ENCODE assay signal across 8 cellular contexts in genomic region chr20:50153500-50154377, GRCh38. TPM values are rescaled to one million over a fixed set of nuclear protein-coding genes. Genes with fewer than 3 reads are reported as not detected.
A peak's percentile ranks its signal among the peaks of the same experiment; 100 is the strongest.
DNase-seq lines count a peak whose midpoint lies in the region; ATAC-seq and TF ChIP-seq lines count a peak whose summit lies in the region.

Gene PEDS1 (minus strand): TSS chr20:50153723. CDS start chr20:50153637, 86 bp downstream.

- H3K27ac ChIP-seq in HUES48 (ENCODE audit: low read depth, low read length), result peak within 1 kb of the TSS; percentile 79

- H3K27me3 ChIP-seq in Caco-2 (replicated peaks; ENCODE audit: control insufficient read depth, insufficient read depth, low read length) (no peaks in the 10 kb centered on the region), HUES48 (ENCODE audit: control insufficient read depth, insufficient read depth, low read length) (0 out of 2 replicates have a peak, but pooled peaks cover 3% of the 10 kb centered on the region)

- CTCF ChIA-PET in Caco-2 (lab: Charles Lee), result interaction anchor here (0.7 to 5.7 kb wide), 18 partner anchors 14 to 641 kb away, joined by 3 to 106 read pairs (median 6); partner anchors contain the start of genes BCAS4 and UBE2V1

- H3K27ac Mint-ChIP-seq in Caco-2 (ENCODE audit: unreplicated experiment), result peak within 1 kb of the TSS; percentile 91

- no peaks in the 10 kb centered on the region for H3K27me3 Mint-ChIP-seq in Caco-2 (ENCODE audit: insufficient read depth, unreplicated experiment)

- intact Hi-C loops in Caco-2 (cut with micrococcal nuclease; ENCODE audit: unreplicated experiment), result loop anchor here (1.0 to 5.0 kb wide), 3 partner anchors 13 to 176 kb away; no protein-coding TSS in a partner anchor

- POLR2A ChIA-PET in Caco-2 (lab: Charles Lee), result interaction anchor here (0.6 to 3.9 kb wide), 26 partner anchors 9 to 238 kb away, joined by 3 to 142 read pairs (median 5); partner anchors contain the start of gene UBE2V1

- peaks cover 53% of the 10 kb centered on the region for H3K36me3 Mint-ChIP-seq in Caco-2 (ENCODE audit: insufficient read depth, unreplicated experiment)

- H3K4me1 ChIP-seq in Caco-2 (peaks cover 32% of the 10 kb centered on the region), HUES48 (ENCODE audit: control insufficient read depth, insufficient read depth, low read length) (peaks cover 24% of the 10 kb centered on the region)

- H3K9ac ChIP-seq in HUES48 (ENCODE audit: low read depth, low read length), result peak within 1 kb of the TSS; percentile 78

- H3K9me3 Mint-ChIP-seq in Caco-2 (ENCODE audit: unreplicated experiment), result no peaks in the 10 kb centered on the region

- H3K9me3 ChIP-seq in Caco-2 (no peaks in the 10 kb centered on the region), HUES48 (ENCODE audit: control insufficient read depth, insufficient read depth, low read length) (no peaks in the 10 kb centered on the region)

- BruUV-seq in Caco-2 (replicated peaks; lab: Mats Ljungman, UMichigan), result TSS peak; percentile 97

- H3K4me3 Mint-ChIP-seq in Caco-2 (ENCODE audit: unreplicated experiment), result peak within 1 kb of the TSS; percentile 82

- peaks cover 45% of the 10 kb centered on the region for H3K4me1 Mint-ChIP-seq in Caco-2 (ENCODE audit: low read depth, unreplicated experiment)

- peak; percentile 96 for ATAC-seq in GM21381 (IDR thresholded peaks at IDR 0.05; ENCODE audit: unreplicated experiment)

- DNase-seq in Caco-2 (peak; percentile 95 to 99), OCI-M1 (lab: John Stamatoyannopoulos, UW) (peak; percentile 93), activated T-cell treated with anti-CD3 and anti-CD28 coated beads for 24 hours (ENCODE audit: low read depth) (peak; percentile 81), epithelial cell of esophagus (ENCODE audit: low read depth) (peak; percentile 95), mucosa of gallbladder (ENCODE audit: low spot score) (peak; percentile 91)
- DNase-seq in stimulated activated CD8-positive, alpha-beta memory T cell treated with anti-CD3 and anti-CD28 coated beads, Interleukin-4, amount 100 ng/mL, for 4 hours (ENCODE audit: low read depth in 2 of 2, low spot score in 1 of 2), result peak; percentile 47 to 63

- H3K36me3 ChIP-seq in Caco-2 (ENCODE audit: control insufficient read depth, insufficient read depth, low read length), result 0 out of 2 replicates have a peak, but pooled peaks cover 2% of the 10 kb centered on the region
- peaks cover 14% of the 10 kb centered on the region; the same call in 1 of the 2 replicates for H3K36me3 ChIP-seq in HUES48 (ENCODE audit: control insufficient read depth, insufficient read depth, low read length)

- TF ChIP-seq CTCF in Caco-2 (IDR thresholded peaks at IDR 0.05; ENCODE audit: insufficient read depth in 1 of 2, low read depth in 1 of 2, low read length in 1 of 2, severe bottlenecking in 1 of 2, unreplicated experiment in 1 of 2) (peak; percentile 0 to 5), epithelial cell of esophagus (IDR thresholded peaks at IDR 0.05; ENCODE audit: insufficient read depth, low read depth, low read length, missing control alignments) (no peak)

- peak within 1 kb of the TSS; percentile 96 for H3K4me3 ChIP-seq in Caco-2 (ENCODE audit: low read depth, low read length)
- H3K4me3 ChIP-seq in HUES48 (ENCODE audit: low read depth, low read length), result peak within 1 kb of the TSS; percentile 72
- peak within 1 kb of the TSS; percentile 87 for H3K4me3 ChIP-seq in epithelial cell of esophagus (ENCODE audit: low read length)

RNA-seq across cellular contexts. Expression of gene PEDS1, which starts in this region (rescaled TPM):
- 78.3 and 84.1 TPM in 2 replicates for total RNA-seq in Caco-2 (2022)
- total RNA-seq in mucosa of gallbladder, result 28.6 TPM

Comparison
In these comparisons a context has a peak if more than half of its experiments do, and no peak if none do; other contexts are left out.
1. Peak in every context shown above with its lines: DNase-seq, ATAC-seq, H3K4me3 ChIP-seq and H3K27ac ChIP-seq.